ENCODE assay signal across 21 cellular contexts in the genomic region with DNA sequence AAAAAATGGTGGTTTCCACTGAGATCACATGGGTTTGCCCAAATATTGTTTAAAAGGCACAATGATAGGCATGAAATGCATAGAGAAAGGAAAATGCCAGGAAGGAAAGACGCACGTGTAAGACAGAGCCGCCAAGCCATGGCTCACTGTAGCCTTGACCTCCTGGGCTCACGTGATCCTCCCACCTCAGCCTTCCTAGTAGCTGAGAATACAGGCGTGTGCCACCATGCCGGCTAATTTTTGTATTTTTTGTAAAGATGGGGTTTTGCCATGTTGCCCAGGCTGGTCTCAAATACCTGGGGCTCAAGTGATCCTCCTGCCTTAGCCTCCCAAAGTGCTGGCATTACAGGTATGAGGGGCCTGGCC. TPM values are rescaled to one million over a fixed set of nuclear protein-coding genes. Genes with fewer than 3 reads are reported as not detected.
DNase-seq lines count a peak whose midpoint lies in the region; ATAC-seq, FAIRE-seq and TF ChIP-seq lines count a peak whose summit lies in the region.
"Had no signal": no experiment of that assay in that cellular context is flagged by ENCODE, and none has a peak within 500 bp of the region (broad histone marks: within the 10 kb centered on the region; RNA-seq: fewer than 3 reads in every experiment).

No MANE protein-coding gene starts in this region.

- H3K27ac Mint-ChIP-seq in IgD-negative memory B cell = peak overlapping the region; percentile 3 to 35 (median 8)
- H3K27ac Mint-ChIP-seq: CD14-positive monocyte; CD4-positive, alpha-beta memory T cell had no signal

- H3K9ac ChIP-seq in BLaER1 (peak overlapping the region; percentile 5; the same call in 1 of the 2 replicates), K562 (ENCODE audit: insufficient read depth in 1 of 2, low read depth in 2 of 2, low read length in 2 of 2) (no peak overlapping the region)
- H3K9ac ChIP-seq: GM23248 had no signal

- no peaks in the 10 kb centered on the region for H4K20me1 ChIP-seq in BLaER1
- H4K20me1 ChIP-seq in K562 (replicated peaks; ENCODE audit: control insufficient read depth, insufficient read depth, low read length) = no peaks in the 10 kb centered on the region
- H4K20me1 ChIP-seq in osteoblast (ENCODE audit: insufficient read depth, low read length) = no peaks in the 10 kb centered on the region

- WGBS in K562 (ENCODE audit: insufficient coverage, low coverage, missing lambda C conversion rate) = 8% methylated on average over 6 of the region's 6 CpGs

- H3K27ac ChIP-seq in BLaER1 (peak overlapping the region; percentile 47; the same call in 1 of the 2 replicates), K562 (ENCODE audit: extremely low read depth, low read depth, low read length) (no peak overlapping the region), osteoblast (ENCODE audit: low read depth, low read length) (no peak overlapping the region)
- H3K27ac ChIP-seq: GM23248 had no signal

- no peak for TF ChIP-seq POLR2A in K562 (conservative IDR thresholded peaks at IDR 0.05)

- peak overlapping the region in 1 of 4 donors; percentile 8 for H3K4me3 Mint-ChIP-seq in IgD-negative memory B cell

- TF ChIP-seq CTCF in K562 (IDR thresholded peaks at IDR 0.05 in 2 of 3, conservative IDR thresholded peaks at IDR 0.05 in 1 of 3; ENCODE audit: insufficient read depth in 2 of 3, low read depth in 1 of 3, low read length in 3 of 3) = no peak
- no peak for TF ChIP-seq CTCF in osteoblast (IDR thresholded peaks at IDR 0.05; ENCODE audit: extremely low read depth, low read depth, low read length)

- H3K4me1 ChIP-seq in BLaER1 = peaks cover 38% of the 10 kb centered on the region
- H3K4me1 ChIP-seq in K562 (replicated peaks in 1 of 2; ENCODE audit: control insufficient read depth in 2 of 2, insufficient read depth in 2 of 2, low read length in 2 of 2) = peaks cover 0 to 29% of the 10 kb centered on the region in 2 experiments; a peak in 4 of 5 replicates
- no peaks in the 10 kb centered on the region for H3K4me1 ChIP-seq in osteoblast (ENCODE audit: insufficient read depth, low read length)
- H3K4me1 ChIP-seq: BE2C, HAP-1 had no signal

- H3K36me3 ChIP-seq in BLaER1 (no peaks in the 10 kb centered on the region), K562 (ENCODE audit: control insufficient read depth, insufficient read depth, low read length) (no peaks in the 10 kb centered on the region), osteoblast (ENCODE audit: insufficient read depth, low read length) (no peaks in the 10 kb centered on the region)
- H3K36me3 ChIP-seq: BE2C, HAP-1 had no signal

- peaks cover 4 to 9% (median 9%) of the 10 kb centered on the region in 3 donors for H3K4me1 Mint-ChIP-seq in IgD-negative memory B cell

- no peaks in the 10 kb centered on the region for H3K9me1 ChIP-seq in K562 (ENCODE audit: control insufficient read depth, insufficient read depth, low read length)

- intact Hi-C loops in K562 (cut with micrococcal nuclease) = loop anchor here (10.0 kb wide), 1 partner anchor 241 kb away; a partner anchor contains a TSS

- ATAC-seq in K562 = no peak

- H3K27me3 ChIP-seq in BLaER1 (peaks cover 27% of the 10 kb centered on the region), K562 (ENCODE audit: control insufficient read depth in 2 of 2, insufficient read depth in 2 of 2, low read length in 2 of 2) (peaks cover 0 to 12% of the 10 kb centered on the region in 2 experiments; a peak in 4 of 5 replicates), osteoblast (ENCODE audit: insufficient read depth, low read length) (peaks cover 28% of the 10 kb centered on the region)
- H3K27me3 ChIP-seq: BE2C had no signal

- in situ Hi-C loops in K562 (cut with MboI) = loop anchor here (10.0 kb wide), 1 partner anchor 241 kb away; a partner anchor contains a TSS

- no peak for TF ChIP-seq EP300 in K562 (IDR thresholded peaks at IDR 0.05; ENCODE audit: low read length)

- DNase-seq in K562 (ENCODE audit: extremely low read depth in 1 of 4, low spot score in 3 of 4) (no peak), osteoblast (ENCODE audit: insufficient read length, low spot score, missing footprints) (peak; percentile 27), superior temporal gyrus (ENCODE audit: extremely low spot score) (no peak), amygdala (lab: John Stamatoyannopoulos, UW) (no peak)
- DNase-seq in activated CD4-positive, alpha-beta T cell treated with anti-CD3 and anti-CD28 coated beads for 48 hours = no peak
- DNase-seq: BE2C; Calu3; CD4-positive, alpha-beta memory T cell; DMS79 treated with DMSO at 0.1 percent for 48 hours; EL; GM23248; KBM-7 had no signal

- H3K9me3 Mint-ChIP-seq in IgD-negative memory B cell = no peaks in the 10 kb centered on the region
- H3K9me3 Mint-ChIP-seq: CD4-positive, alpha-beta memory T cell had no signal

- H3K4me3 ChIP-seq in BLaER1 = no peak overlapping the region
- no peak overlapping the region for H3K4me3 ChIP-seq in K562
- no peak overlapping the region for H3K4me3 ChIP-seq in osteoblast (ENCODE audit: insufficient read depth, low read length)
- H3K4me3 ChIP-seq: GM23248, HAP-1 had no signal

- no peak for FAIRE-seq in K562 (lab: Jason Lieb, UNC)
- FAIRE-seq: GM12891 had no signal

- CTCF ChIA-PET in K562 (lab: Yijun Ruan, JAX; ENCODE audit: low intra/inter-chr PET ratio) = no interaction called here

- H2AFZ ChIP-seq in K562 (ENCODE audit: low read depth, low read length) = no peak overlapping the region
- no peak overlapping the region for H2AFZ ChIP-seq in osteoblast (ENCODE audit: low read length)
- H2AFZ ChIP-seq: GM23248 had no signal

- H3K36me3 Mint-ChIP-seq in IgD-negative memory B cell = no peaks in the 10 kb centered on the region
- H3K36me3 Mint-ChIP-seq: CD14-positive monocyte; CD4-positive, alpha-beta memory T cell had no signal

- TF ChIP-seq RAD21 in K562 (CRISPR knock-in tag; conservative IDR thresholded peaks at IDR 0.05 in 1 of 2, IDR thresholded peaks at IDR 0.05 in 1 of 2) = no peak

- POLR2A ChIA-PET in K562 (lab: Yijun Ruan, JAX) = no interaction called here

- H3K4me2 ChIP-seq in BLaER1 (peak overlapping the region; percentile 74), K562 (ENCODE audit: insufficient read depth, low read length) (no peak overlapping the region), osteoblast (ENCODE audit: insufficient read depth, low read length) (no peak overlapping the region)

- H3K9me3 ChIP-seq in BLaER1 (no peaks in the 10 kb centered on the region), K562 (replicated peaks; ENCODE audit: control insufficient read depth, insufficient read depth, low read depth, low read length) (no peaks in the 10 kb centered on the region), osteoblast (ENCODE audit: low read depth, low read length) (no peaks in the 10 kb centered on the region)
- H3K9me3 ChIP-seq: BE2C, HAP-1 had no signal

- no TSS peak for BruUV-seq in K562 (replicated peaks; lab: Mats Ljungman, UMichigan)

- H3K79me2 ChIP-seq in K562 (ENCODE audit: control insufficient read depth, insufficient read depth, low read length) (no peaks in the 10 kb centered on the region), osteoblast (ENCODE audit: insufficient read depth, low read length) (no peaks in the 10 kb centered on the region)

- H3K27me3 Mint-ChIP-seq in IgD-negative memory B cell = peaks cover 16% of the 10 kb centered on the region

TF ChIP-seq in K562, 482 proteins besides CTCF, POLR2A, EP300 and RAD21 (continues in another document):
- no peak for TF ChIP-seq POLR2H (tag; IDR thresholded peaks at IDR 0.05; ENCODE audit: low read depth)

RNA-seq across cellular contexts. Expression of a gene that starts 4.0 kb away (rescaled TPM):
- polyA plus RNA-seq in IgD-negative memory B cell (not detected), K562 (2011; rRNA removed) (not detected in 2 replicates), K562 (2014; fragmentation: Illumina TruSeq; extraction: Trizol) (not detected in 2 replicates), K562 (2014; fragmentation: Nextera tagmentation; extraction: Ambion mirVana) (not detected), K562 (2014; rRNA removed) (not detected in 2 replicates)
- total RNA-seq in K562 (2011; cell fraction: chromatin; rRNA removed; ENCODE audit: low replicate concordance) = not detected in 2 replicates
- not detected in 2 replicates for total RNA-seq in K562 (2011; cell fraction: nucleolus; rRNA removed)
- not detected in 2 replicates for total RNA-seq in K562 (2011; cell fraction: nucleoplasm; rRNA removed)
- total RNA-seq in K562 (2014; rRNA removed) (not detected in 2 replicates), K562 (2014; rRNA removed; fragmentation: Illumina TruSeq; extraction: Trizol) (not detected in 2 replicates), K562 (2015; rRNA removed; fragmentation: Illumina TruSeq; extraction: Trizol) (not detected in 2 replicates), K562 (2021) (not detected in 2 replicates), osteoblast (not detected in 2 replicates)
- polyA plus RNA-seq in K562 (2011; cell fraction: cytosol; rRNA removed) = not detected in 2 replicates
- polyA plus RNA-seq in K562 (2011; cell fraction: nucleus; rRNA removed) = not detected in 2 replicates
- polyA plus RNA-seq in K562 (2012) = not detected in 2 replicates
- polyA minus RNA-seq in K562 (2011; rRNA and poly(A)+ RNA removed) = not detected in 2 replicates
- not detected in 2 replicates for polyA minus RNA-seq in K562 (2011; cell fraction: cytosol; rRNA and poly(A)+ RNA removed)
- not detected in 2 replicates for polyA minus RNA-seq in K562 (2011; cell fraction: nucleus; rRNA and poly(A)+ RNA removed)
- total RNA-seq: A172; Calu3; CD4-positive, alpha-beta memory T cell; G401; GM23248; H4; HT-29 had no signal
- polyA plus RNA-seq: CD14-positive monocyte; CD4-positive, alpha-beta memory T cell; GM23248 had no signal

RNA-seq across cellular contexts. Expression of a gene that starts 5.2 kb away (rescaled TPM):
- polyA plus RNA-seq in IgD-negative memory B cell (not detected), K562 (2011; rRNA removed) (0.01 and 0.06 TPM in 2 replicates), K562 (2014; fragmentation: Illumina TruSeq; extraction: Trizol) (not detected in 2 replicates), K562 (2014; fragmentation: Nextera tagmentation; extraction: Ambion mirVana) (not detected), K562 (2014; rRNA removed) (not detected in 2 replicates)
- 0.07 TPM in 1 of 2 replicates, not detected in the other for total RNA-seq in K562 (2011; cell fraction: chromatin; rRNA removed; ENCODE audit: low replicate concordance)
- total RNA-seq in K562 (2011; cell fraction: nucleolus; rRNA removed) = 0.17 TPM in 1 of 2 replicates, not detected in the other
- not detected in 2 replicates for total RNA-seq in K562 (2011; cell fraction: nucleoplasm; rRNA removed)
- total RNA-seq in K562 (2014; rRNA removed) (not detected in 2 replicates), K562 (2014; rRNA removed; fragmentation: Illumina TruSeq; extraction: Trizol) (not detected in 2 replicates), K562 (2015; rRNA removed; fragmentation: Illumina TruSeq; extraction: Trizol) (not detected in 2 replicates), K562 (2021) (not detected in 2 replicates), osteoblast (not detected in 2 replicates)
- polyA plus RNA-seq in K562 (2011; cell fraction: cytosol; rRNA removed) = 0.25 TPM in 1 of 2 replicates, not detected in the other
- polyA plus RNA-seq in K562 (2011; cell fraction: nucleus; rRNA removed) = 0.11 TPM in 1 of 2 replicates, not detected in the other
- polyA plus RNA-seq in K562 (2012) = 0.01 TPM in 1 of 2 replicates, not detected in the other
- 0.07 TPM in 1 of 2 replicates, not detected in the other for polyA minus RNA-seq in K562 (2011; rRNA and poly(A)+ RNA removed)
- polyA minus RNA-seq in K562 (2011; cell fraction: cytosol; rRNA and poly(A)+ RNA removed) = 0.29 TPM in 1 of 2 replicates, not detected in the other
- not detected in 2 replicates for polyA minus RNA-seq in K562 (2011; cell fraction: nucleus; rRNA and poly(A)+ RNA removed)
- total RNA-seq: A172; Calu3; CD4-positive, alpha-beta memory T cell; GM23248; H4; HT-29 had no signal
- polyA plus RNA-seq: CD14-positive monocyte; CD4-positive, alpha-beta memory T cell; GM23248 had no signal
